ENCODE assay signal across 1 cellular context in the genomic region with DNA sequence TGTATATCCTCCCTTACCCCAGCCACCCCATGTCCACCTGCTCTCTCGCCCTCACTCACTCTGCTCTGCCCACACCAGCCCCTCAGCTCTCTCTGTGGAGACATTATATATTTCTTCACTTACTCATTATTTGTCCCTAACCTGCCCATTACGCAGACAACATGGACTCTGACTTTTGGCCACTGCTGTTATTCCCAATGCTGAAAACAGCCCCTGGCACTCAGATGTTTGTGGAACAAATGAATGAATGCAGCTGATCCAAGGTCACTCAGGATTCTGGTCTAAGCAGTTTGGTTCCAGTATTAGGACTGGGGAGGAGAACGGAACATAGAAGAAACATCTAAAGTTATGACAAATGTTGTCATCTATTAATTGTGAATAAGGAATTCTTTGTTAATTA.
TF ChIP-seq lines count a peak whose summit lies in the region.

No MANE protein-coding gene starts in this region.

TF ChIP-seq in A549, 52 proteins besides CTCF, POLR2A, EP300 and RAD21:
- no peak for TF ChIP-seq ZNF302 (CRISPR knock-in tag; IDR thresholded peaks at IDR 0.05)
- TF ChIP-seq TFCP2L1 (CRISPR knock-in tag; IDR thresholded peaks at IDR 0.05), result no peak
- TF ChIP-seq MAFK (IDR thresholded peaks at IDR 0.05; ENCODE audit: partially characterized antibody), result no peak
- TF ChIP-seq NR3C1 (IDR thresholded peaks at IDR 0.05), result no peak
- TF ChIP-seq, protein P1, sequence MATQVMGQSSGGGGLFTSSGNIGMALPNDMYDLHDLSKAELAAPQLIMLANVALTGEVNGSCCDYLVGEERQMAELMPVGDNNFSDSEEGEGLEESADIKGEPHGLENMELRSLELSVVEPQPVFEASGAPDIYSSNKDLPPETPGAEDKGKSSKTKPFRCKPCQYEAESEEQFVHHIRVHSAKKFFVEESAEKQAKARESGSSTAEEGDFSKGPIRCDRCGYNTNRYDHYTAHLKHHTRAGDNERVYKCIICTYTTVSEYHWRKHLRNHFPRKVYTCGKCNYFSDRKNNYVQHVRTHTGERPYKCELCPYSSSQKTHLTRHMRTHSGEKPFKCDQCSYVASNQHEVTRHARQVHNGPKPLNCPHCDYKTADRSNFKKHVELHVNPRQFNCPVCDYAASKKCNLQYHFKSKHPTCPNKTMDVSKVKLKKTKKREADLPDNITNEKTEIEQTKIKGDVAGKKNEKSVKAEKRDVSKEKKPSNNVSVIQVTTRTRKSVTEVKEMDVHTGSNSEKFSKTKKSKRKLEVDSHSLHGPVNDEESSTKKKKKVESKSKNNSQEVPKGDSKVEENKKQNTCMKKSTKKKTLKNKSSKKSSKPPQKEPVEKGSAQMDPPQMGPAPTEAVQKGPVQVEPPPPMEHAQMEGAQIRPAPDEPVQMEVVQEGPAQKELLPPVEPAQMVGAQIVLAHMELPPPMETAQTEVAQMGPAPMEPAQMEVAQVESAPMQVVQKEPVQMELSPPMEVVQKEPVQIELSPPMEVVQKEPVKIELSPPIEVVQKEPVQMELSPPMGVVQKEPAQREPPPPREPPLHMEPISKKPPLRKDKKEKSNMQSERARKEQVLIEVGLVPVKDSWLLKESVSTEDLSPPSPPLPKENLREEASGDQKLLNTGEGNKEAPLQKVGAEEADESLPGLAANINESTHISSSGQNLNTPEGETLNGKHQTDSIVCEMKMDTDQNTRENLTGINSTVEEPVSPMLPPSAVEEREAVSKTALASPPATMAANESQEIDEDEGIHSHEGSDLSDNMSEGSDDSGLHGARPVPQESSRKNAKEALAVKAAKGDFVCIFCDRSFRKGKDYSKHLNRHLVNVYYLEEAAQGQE (IDR thresholded peaks at IDR 0.05), result no peak
- TF ChIP-seq SMC3 (IDR thresholded peaks at IDR 0.05), result no peak
- no peak for TF ChIP-seq GATA3 (IDR thresholded peaks at IDR 0.05; ENCODE audit: borderline replicate concordance)
- no peak for TF ChIP-seq RFX5 (IDR thresholded peaks at IDR 0.05)
- no peak for TF ChIP-seq MYC (IDR thresholded peaks at IDR 0.05; ENCODE audit: borderline replicate concordance, low read length)
- no peak for TF ChIP-seq KDM5A (IDR thresholded peaks at IDR 0.05)
- TF ChIP-seq CEBPB (IDR thresholded peaks at IDR 0.05), result no peak
- TF ChIP-seq CBX2 (IDR thresholded peaks at IDR 0.05; ENCODE audit: borderline replicate concordance, low read depth), result no peak
- TF ChIP-seq ZFP36 (IDR thresholded peaks at IDR 0.05; ENCODE audit: borderline replicate concordance, partially characterized antibody), result no peak
- TF ChIP-seq, protein P2, sequence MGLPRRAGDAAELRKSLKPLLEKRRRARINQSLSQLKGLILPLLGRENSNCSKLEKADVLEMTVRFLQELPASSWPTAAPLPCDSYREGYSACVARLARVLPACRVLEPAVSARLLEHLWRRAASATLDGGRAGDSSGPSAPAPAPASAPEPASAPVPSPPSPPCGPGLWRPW (IDR thresholded peaks at IDR 0.05), result no peak
